Comparison of ENCODE assay signal across 8 cellular contexts in the genomic region with DNA sequence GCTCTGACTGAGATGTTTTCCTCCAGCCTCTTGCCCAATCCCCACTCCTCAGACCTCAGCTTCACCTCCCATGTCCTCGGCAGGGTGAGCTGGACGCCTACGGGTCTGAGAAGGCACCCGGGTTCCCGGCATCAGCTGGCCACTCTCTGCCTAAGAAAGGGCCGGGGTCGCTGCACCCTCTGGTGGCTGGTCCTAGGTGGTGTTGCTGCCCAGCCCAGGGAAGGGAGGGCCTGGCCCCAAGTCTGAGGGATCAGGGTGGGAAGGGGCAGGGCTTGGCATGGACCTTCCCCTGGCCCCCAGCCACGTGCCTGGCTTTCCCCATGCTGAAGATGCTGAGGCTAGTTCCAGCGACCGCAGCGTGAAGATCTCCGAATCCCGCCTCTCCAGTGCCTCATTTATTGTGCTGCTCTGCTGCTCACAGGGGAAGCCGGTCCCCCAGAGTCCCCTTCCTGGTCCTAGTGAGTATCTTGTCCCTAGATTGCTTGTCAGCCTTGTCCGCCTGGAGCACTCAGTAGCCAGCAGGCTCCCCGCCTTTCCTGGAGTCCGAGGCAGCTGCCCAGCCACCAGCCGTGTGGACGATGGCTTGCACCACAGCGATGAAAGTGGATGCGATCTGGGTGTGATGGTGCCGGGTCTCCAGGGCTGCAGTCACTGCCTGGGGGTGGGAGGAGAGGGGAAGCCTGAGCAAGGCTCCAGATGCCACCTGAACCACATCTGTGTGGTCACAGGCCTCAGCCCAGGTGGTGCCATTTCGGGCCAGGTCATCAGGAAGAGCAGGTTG. TPM values are rescaled to one million over a fixed set of nuclear protein-coding genes. Genes with fewer than 3 reads are reported as not detected.
DNase-seq lines count a peak whose midpoint lies in the region; ATAC-seq, FAIRE-seq and TF ChIP-seq lines count a peak whose summit lies in the region.

No MANE protein-coding gene starts in this region.

- CTCF ChIA-PET in CD8-positive, alpha-beta T cell (lab: Charles Lee): interaction anchor here (0.8 to 1.2 kb wide), 5 partner anchors 56 to 132 kb away, joined by 3 to 9 read pairs (median 4); no protein-coding TSS in a partner anchor
- CTCF ChIA-PET in HEK293 (lab: Yijun Ruan, JAX): interaction anchor here (0.5 to 2.5 kb wide), 13 partner anchors 8 to 964 kb away, joined by 3 to 17 read pairs (median 4); no protein-coding TSS in a partner anchor

- peak in 1 of 4 donors; percentile 17 for TF ChIP-seq POLR2A in upper lobe of left lung (IDR thresholded peaks at IDR 0.05)

- H3K36me3 ChIP-seq in CD8-positive, alpha-beta T cell (ENCODE audit: insufficient read depth, low read length): no peaks in the 10 kb centered on the region
- no peaks in the 10 kb centered on the region for H3K36me3 ChIP-seq in HEK293 (ENCODE audit: control insufficient read depth in 2 of 2, insufficient read depth in 1 of 2, low read length in 2 of 2)
- no peaks in the 10 kb centered on the region for H3K36me3 ChIP-seq in upper lobe of left lung

- H3K27ac Mint-ChIP-seq in CD8-positive, alpha-beta T cell: no peak overlapping the region

- DNase-seq in CD8-positive, alpha-beta T cell: peak; percentile 15 to 70 (median 50)
- DNase-seq in RCC 7860 (ENCODE audit: low spot score) (peak; percentile 43), frontal cortex (ENCODE audit: low spot score in 2 of 2) (peak; percentile 76 to 96), nucleus accumbens (lab: John Stamatoyannopoulos, UW) (peak in 53 of 56 donors; percentile 14 to 89 (median 64)), upper lobe of left lung (peak; percentile 94 to 96)
- DNase-seq in activated naive CD4-positive, alpha-beta T cell treated with Interleukin-2 at 50 U/mL for 16 hours: peak; percentile 40

- peaks cover 17% of the 10 kb centered on the region for H3K4me1 Mint-ChIP-seq in CD8-positive, alpha-beta T cell (ENCODE audit: low read depth)

- ATAC-seq in CD8-positive, alpha-beta T cell: peak; percentile 63
- ATAC-seq in upper lobe of left lung (ENCODE audit: low FRiP score in 2 of 2) (peak; percentile 98), GM19023 (IDR thresholded peaks at IDR 0.05; ENCODE audit: unreplicated experiment) (no peak)

- H3K4me3 ChIP-seq in CD8-positive, alpha-beta T cell (ENCODE audit: low read depth, low read length): no peak overlapping the region
- no peak overlapping the region for H3K4me3 ChIP-seq in HEK293 (ENCODE audit: low read depth, low read length)
- H3K4me3 ChIP-seq in upper lobe of left lung: no peak overlapping the region

- POLR2A ChIA-PET in CD8-positive, alpha-beta T cell (lab: Charles Lee): no interaction called here
- POLR2A ChIA-PET in HEK293 (lab: Yijun Ruan, JAX): no interaction called here

- peaks cover 18% of the 10 kb centered on the region for H3K4me1 ChIP-seq in CD8-positive, alpha-beta T cell (ENCODE audit: insufficient read depth, low read length)
- peaks cover 4% of the 10 kb centered on the region for H3K4me1 ChIP-seq in HEK293 (ENCODE audit: control insufficient read depth, insufficient read depth, low read length)
- peaks cover 46 to 49% (median 47%) of the 10 kb centered on the region in 4 donors for H3K4me1 ChIP-seq in upper lobe of left lung

- TF ChIP-seq EP300 in upper lobe of left lung (IDR thresholded peaks at IDR 0.05): peak in 2 of 4 donors; percentile 78 to 86

- no peak overlapping the region for H3K4me3 Mint-ChIP-seq in CD8-positive, alpha-beta T cell

- no peaks in the 10 kb centered on the region for H3K27me3 Mint-ChIP-seq in CD8-positive, alpha-beta T cell (ENCODE audit: low read depth)

- intact Hi-C loops in CD8-positive, alpha-beta T cell (cut with DNase I, micrococcal nuclease): loop anchor here (1.0 to 5.0 kb wide), 5 partner anchors 58 to 290 kb away; no protein-coding TSS in a partner anchor

- no peaks in the 10 kb centered on the region for H3K36me3 Mint-ChIP-seq in CD8-positive, alpha-beta T cell

- 39 to 40% methylated on average over 8 to 23 of the region's 23 CpGs for WGBS in upper lobe of left lung, 2 donors

- no peak overlapping the region for H3K27ac ChIP-seq in CD8-positive, alpha-beta T cell (ENCODE audit: low read depth, low read length)
- no peak overlapping the region for H3K27ac ChIP-seq in HEK293 (ENCODE audit: extremely low read depth, low read depth, low read length)
- peak overlapping the region; percentile 31 to 93 (median 86) for H3K27ac ChIP-seq in upper lobe of left lung

- FAIRE-seq in RCC 7860 (lab: Jason Lieb, UNC): no peak
- no peak for FAIRE-seq in frontal cortex (lab: Jason Lieb, UNC)

- no peaks in the 10 kb centered on the region for H3K27me3 ChIP-seq in CD8-positive, alpha-beta T cell (ENCODE audit: insufficient read depth, low read length)
- H3K27me3 ChIP-seq in upper lobe of left lung: no peaks in the 10 kb centered on the region

- H3K9me3 ChIP-seq in CD8-positive, alpha-beta T cell (ENCODE audit: low read length): no peaks in the 10 kb centered on the region
- H3K9me3 ChIP-seq in HEK293 (ENCODE audit: control insufficient read depth, insufficient read depth, low read depth, low read length): no peaks in the 10 kb centered on the region
- H3K9me3 ChIP-seq in upper lobe of left lung: no peaks in the 10 kb centered on the region

- no peaks in the 10 kb centered on the region for H3K9me3 Mint-ChIP-seq in CD8-positive, alpha-beta T cell

- TF ChIP-seq CTCF in CD8-positive, alpha-beta T cell (IDR thresholded peaks at IDR 0.05): peak; percentile 42
- TF ChIP-seq CTCF in HEK293 (tag by site-specific recombination; IDR thresholded peaks at IDR 0.05) (peak; percentile 71), upper lobe of left lung (IDR thresholded peaks at IDR 0.05) (peak; percentile 85 to 99 (median 97))

TF ChIP-seq in HEK293, 187 proteins besides CTCF, POLR2A, EP300 and RAD21 (continues in another document):
- TF ChIP-seq HOXC10 (CRISPR knock-in tag; IDR thresholded peaks at IDR 0.05) (no peak), ZNF560 (tag by site-specific recombination; IDR thresholded peaks at IDR 0.05; ENCODE audit: borderline replicate concordance) (no peak), ZBTB8A (tag by site-specific recombination; IDR thresholded peaks at IDR 0.05) (no peak), SP2 (tag by site-specific recombination; IDR thresholded peaks at IDR 0.05) (peak; percentile 36), ZNF791 (tag by site-specific recombination; IDR thresholded peaks at IDR 0.05) (no peak), TCF7L2 (IDR thresholded peaks at IDR 0.05; ENCODE audit: borderline replicate concordance, low read depth, low read length) (no peak), ZNF48 (tag by site-specific recombination; IDR thresholded peaks at IDR 0.05) (no peak), IKZF3 (tag by site-specific recombination; IDR thresholded peaks at IDR 0.05) (no peak), ZNF473 (tag by site-specific recombination; IDR thresholded peaks at IDR 0.05) (no peak), GLIS1 (tag by site-specific recombination; IDR thresholded peaks at IDR 0.05) (0 out of 2 replicates have a peak, but pooled peaks have one; percentile 13), ZNF621 (tag by site-specific recombination; IDR thresholded peaks at IDR 0.05) (no peak), ZFHX2 (tag by site-specific recombination; conservative IDR thresholded peaks at IDR 0.05) (peak; percentile 48), ZNF366 (tag by site-specific recombination; conservative IDR thresholded peaks at IDR 0.05) (no peak), ZNF433 (tag by site-specific recombination; IDR thresholded peaks at IDR 0.05; ENCODE audit: low read depth) (no peak), ZNF302 (tag by site-specific recombination; IDR thresholded peaks at IDR 0.05; ENCODE audit: low read depth) (no peak), ZSCAN23 (tag by site-specific recombination; IDR thresholded peaks at IDR 0.05) (no peak), ZNF175 (tag by site-specific recombination; IDR thresholded peaks at IDR 0.05) (no peak), ZNF654 (tag by site-specific recombination; IDR thresholded peaks at IDR 0.05; ENCODE audit: low read depth) (peak; percentile 49), ZNF292 (tag by site-specific recombination; IDR thresholded peaks at IDR 0.05; ENCODE audit: borderline replicate concordance, low read depth) (no peak)
- TF ChIP-seq, protein P1, sequence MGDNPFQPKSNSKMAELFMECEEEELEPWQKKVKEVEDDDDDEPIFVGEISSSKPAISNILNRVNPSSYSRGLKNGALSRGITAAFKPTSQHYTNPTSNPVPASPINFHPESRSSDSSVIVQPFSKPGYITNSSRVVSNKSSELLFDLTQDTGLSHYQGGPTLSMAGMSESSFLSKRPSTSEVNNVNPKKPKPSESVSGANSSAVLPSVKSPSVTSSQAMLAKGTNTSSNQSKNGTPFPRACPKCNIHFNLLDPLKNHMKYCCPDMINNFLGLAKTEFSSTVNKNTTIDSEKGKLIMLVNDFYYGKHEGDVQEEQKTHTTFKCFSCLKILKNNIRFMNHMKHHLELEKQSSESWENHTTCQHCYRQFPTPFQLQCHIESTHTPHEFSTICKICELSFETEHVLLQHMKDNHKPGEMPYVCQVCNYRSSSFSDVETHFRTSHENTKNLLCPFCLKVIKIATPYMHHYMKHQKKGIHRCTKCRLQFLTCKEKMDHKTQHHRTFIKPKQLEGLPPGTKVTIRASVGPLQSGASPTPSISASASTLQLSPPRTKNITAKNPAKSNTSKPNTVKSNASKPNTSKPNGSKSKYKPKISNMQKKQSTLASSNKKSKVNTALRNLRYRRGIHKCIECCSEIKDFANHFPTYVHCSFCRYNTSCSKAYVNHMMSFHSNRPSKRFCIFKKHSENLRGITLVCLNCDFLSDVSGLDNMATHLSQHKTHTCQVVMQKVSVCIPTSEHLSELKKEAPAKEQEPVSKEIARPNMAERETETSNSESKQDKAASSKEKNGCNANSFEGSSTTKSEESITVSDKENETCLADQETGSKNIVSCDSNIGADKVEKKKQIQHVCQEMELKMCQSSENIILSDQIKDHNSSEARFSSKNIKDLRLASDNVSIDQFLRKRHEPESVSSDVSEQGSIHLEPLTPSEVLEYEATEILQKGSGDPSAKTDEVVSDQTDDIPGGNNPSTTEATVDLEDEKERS (tag by site-specific recombination; IDR thresholded peaks at IDR 0.05): no peak
- TF ChIP-seq, protein P2, sequence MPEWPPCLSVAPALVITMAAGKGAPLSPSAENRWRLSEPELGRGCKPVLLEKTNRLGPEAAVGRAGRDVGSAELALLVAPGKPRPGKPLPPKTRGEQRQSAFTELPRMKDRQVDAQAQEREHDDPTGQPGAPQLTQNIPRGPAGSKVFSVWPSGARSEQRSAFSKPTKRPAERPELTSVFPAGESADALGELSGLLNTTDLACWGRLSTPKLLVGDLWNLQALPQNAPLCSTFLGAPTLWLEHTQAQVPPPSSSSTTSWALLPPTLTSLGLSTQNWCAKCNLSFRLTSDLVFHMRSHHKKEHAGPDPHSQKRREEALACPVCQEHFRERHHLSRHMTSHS (tag by site-specific recombination; IDR thresholded peaks at IDR 0.05): no peak

RNA-seq across cellular contexts. Expression of a gene that starts 2.9 kb away (rescaled TPM):
- total RNA-seq in CD8-positive, alpha-beta T cell: not detected
- total RNA-seq in frontal cortex: 0.41 TPM
- total RNA-seq in upper lobe of left lung: 10 to 100 TPM in 5 of 6 donors, 1 to 10 TPM in 1; 4.2 to 47.4 (median 29.6) TPM

RNA-seq across cellular contexts. Expression of a gene that starts 22.9 kb away (rescaled TPM):
- 10 to 100 TPM; 24.7 to 28.6 TPM for total RNA-seq in CD8-positive, alpha-beta T cell
- 47.7 TPM for total RNA-seq in frontal cortex
- 10 to 100 TPM; 37.7 to 80.6 (median 62.3) TPM for total RNA-seq in upper lobe of left lung

Comparison
In these comparisons a context has a peak if more than half of its experiments do, and no peak if none do; other contexts are left out.
1. DNase-seq: peak in every context shown above with its lines; median percentile 95 in upper lobe of left lung; 86 in frontal cortex; 64 in nucleus accumbens; 50 in CD8-positive, alpha-beta T cell; 43 in RCC 7860; 40 in activated naive CD4-positive, alpha-beta T cell treated with Interleukin-2 at 50 U/mL for 16 hours.
2. H3K27ac ChIP-seq: peak in upper lobe of left lung (4 of 4); none in CD8-positive, alpha-beta T cell (single experiment) and HEK293 (single experiment).
3. CTCF ChIP-seq: peak in every context shown above with its lines; median percentile 97 in upper lobe of left lung; 71 in HEK293; 42 in CD8-positive, alpha-beta T cell.